In the genomic region with DNA sequence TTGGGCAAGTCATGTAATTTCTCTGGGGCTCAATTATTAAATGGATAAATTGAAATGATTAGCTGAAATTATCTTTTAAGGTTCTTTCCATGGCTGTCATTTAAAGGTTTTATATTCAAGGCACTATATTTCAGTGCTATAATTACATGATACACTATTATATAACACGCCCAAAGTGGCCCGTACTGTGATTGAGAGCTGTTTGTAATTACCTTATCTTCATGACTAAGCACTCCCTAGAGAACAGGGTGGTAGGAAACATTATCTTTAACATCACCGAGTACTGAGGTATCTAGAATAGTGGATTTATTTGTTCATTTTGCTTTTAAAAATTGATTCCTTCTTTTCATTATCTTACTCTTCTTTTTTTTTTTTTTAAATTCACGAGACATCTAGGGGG, we compare ENCODE assay signal across 19 cellular contexts.
DNase-seq lines count a peak whose midpoint lies in the region; ATAC-seq, FAIRE-seq and TF ChIP-seq lines count a peak whose summit lies in the region.
"Had no signal": no experiment of that assay in that cellular context is flagged by ENCODE, and none has a peak within 500 bp of the region (broad histone marks: within the 10 kb centered on the region; RNA-seq: fewer than 3 reads in every experiment).

No MANE protein-coding gene starts in this region.

- no peaks in the 10 kb centered on the region for H3K4me1 ChIP-seq in small intestine (ENCODE audit: control insufficient read depth in 2 of 2, insufficient read depth in 1 of 2, low read depth in 1 of 2, low read length in 1 of 2)
- H3K4me1 ChIP-seq: SJCRH30 had no signal

- ATAC-seq in HG03095 (IDR thresholded peaks at IDR 0.05; ENCODE audit: unreplicated experiment): no peak
- no peak for ATAC-seq in activated T-cell treated with anti-CD3 and anti-CD28 coated beads, Interleukin-2, amount 50 U/mL, for 72 hours (replicated peaks in 1 of 2)
- ATAC-seq: PC-3 had no signal

- H3K4me1 Mint-ChIP-seq in activated T-cell treated with anti-CD3 and anti-CD28 coated beads, Interleukin-2, amount 50 U/mL, for 72 hours (ENCODE audit: low read depth): peaks cover 4% of the 10 kb centered on the region

- 30 to 52% (median 48%) methylated on average over 4 of the region's 4 CpGs for WGBS in small intestine, 3 donors

- H3K36me3 Mint-ChIP-seq in activated T-cell treated with anti-CD3 and anti-CD28 coated beads, Interleukin-2, amount 50 U/mL, for 72 hours (ENCODE audit: insufficient read depth in 2 of 2): peaks cover 0 to 1% of the 10 kb centered on the region in 2 donors

- H3K36me3 ChIP-seq in small intestine (ENCODE audit: control insufficient read depth in 2 of 2, insufficient read depth in 2 of 2, low read length in 2 of 2): no peaks in the 10 kb centered on the region
- H3K36me3 ChIP-seq: SJCRH30 had no signal

- H3K27ac Mint-ChIP-seq in activated T-cell treated with anti-CD3 and anti-CD28 coated beads, Interleukin-2, amount 50 U/mL, for 72 hours: no peak overlapping the region
- H3K27ac Mint-ChIP-seq: T-helper 2 cell treated with Interferon-gamma antibody and Interleukin-4, amounts not matched to agents 5 μg/mL and 100 μg/mL, for 36 hours had no signal

- H3K9me3 ChIP-seq in small intestine (ENCODE audit: control insufficient read depth, low read depth): no peaks in the 10 kb centered on the region
- H3K9me3 ChIP-seq: SJCRH30 had no signal

- H3K4me3 ChIP-seq in small intestine (ENCODE audit: low read depth in 1 of 2, low read length in 2 of 2): no peak overlapping the region
- H3K4me3 ChIP-seq: SJCRH30 had no signal

- H3K9me3 Mint-ChIP-seq in activated T-cell treated with anti-CD3 and anti-CD28 coated beads, Interleukin-2, amount 50 U/mL, for 72 hours: no peaks in the 10 kb centered on the region
- H3K9me3 Mint-ChIP-seq: T-helper 2 cell treated with Interferon-gamma antibody and Interleukin-4, amounts not matched to agents 5 μg/mL and 100 μg/mL, for 36 hours had no signal

- H3K27ac ChIP-seq in small intestine (ENCODE audit: low read depth in 1 of 2, low read length in 1 of 2): no peak overlapping the region
- H3K27ac ChIP-seq: RWPE1, SJCRH30 had no signal

- TF ChIP-seq POLR2A in erythroblast (IDR thresholded peaks at IDR 0.05; ENCODE audit: low read length): no peak

- H3K4me3 Mint-ChIP-seq in activated T-cell treated with anti-CD3 and anti-CD28 coated beads, Interleukin-2, amount 50 U/mL, for 72 hours: no peak overlapping the region
- H3K4me3 Mint-ChIP-seq: T-helper 2 cell treated with Interferon-gamma antibody and Interleukin-4, amounts not matched to agents 5 μg/mL and 100 μg/mL, for 36 hours had no signal

- DNase-seq in NCI-H1436 (lab: John Stamatoyannopoulos, UW) (peak; percentile 27), NCI-H1436 treated with DMSO at 0.1 percent for 48 hours (lab: John Stamatoyannopoulos, UW) (no peak), NCI-H1417 (lab: John Stamatoyannopoulos, UW) (peak in 2 of 3 experiments; percentile 46 to 88), erythroblast (lab: John Stamatoyannopoulos, UW) (peak; percentile 0), small intestine (peak; percentile 52), OCI-M2 (lab: John Stamatoyannopoulos, UW; ENCODE audit: unreplicated experiment) (no peak)
- no peak for DNase-seq in activated T-cell treated with anti-CD3 and anti-CD28 coated beads, Interleukin-2, amount 50 U/mL, for 72 hours
- DNase-seq: 8988T, C1 segment of cervical spinal cord, DMS53, HCEC 1CT, NCI-H146, NCI-H2107, NCI-H69, PC-3, SJCRH30 had no signal

- peaks cover 2% of the 10 kb centered on the region for H3K27me3 Mint-ChIP-seq in activated T-cell treated with anti-CD3 and anti-CD28 coated beads, Interleukin-2, amount 50 U/mL, for 72 hours (ENCODE audit: low read depth)

- no peak for FAIRE-seq in small intestine (lab: Jason Lieb, UNC)

- no peaks in the 10 kb centered on the region for H3K27me3 ChIP-seq in small intestine (ENCODE audit: control insufficient read depth in 2 of 2, insufficient read depth in 2 of 2, low read length in 2 of 2)
- H3K27me3 ChIP-seq: SJCRH30 had no signal

Comparison
In these comparisons a context has a peak if more than half of its experiments do, and no peak if none do; other contexts are left out.
1. DNase-seq: peak in NCI-H1436 (single experiment), NCI-H1417 (2 of 3), erythroblast (2 of 2) and small intestine (single experiment); none in NCI-H1436 treated with DMSO at 0.1 percent for 48 hours (single experiment), OCI-M2 (single experiment) and activated T-cell treated with anti-CD3 and anti-CD28 coated beads, Interleukin-2, amount 50 U/mL, for 72 hours (0 of 2).